ENCODE assay signal across 12 cellular contexts in genomic region chr2:227407601-227408089, GRCh38. TPM values are rescaled to one million over a fixed set of nuclear protein-coding genes. Genes with fewer than 3 reads are reported as not detected.
A peak's percentile ranks its signal among the peaks of the same experiment; 100 is the strongest.
DNase-seq lines count a peak whose midpoint lies in the region; ATAC-seq and TF ChIP-seq lines count a peak whose summit lies in the region.
"Had no signal": no experiment of that assay in that cellular context is flagged by ENCODE, and none has a peak within 500 bp of the region (broad histone marks: within the 10 kb centered on the region; RNA-seq: fewer than 3 reads in every experiment).

No MANE protein-coding gene starts in this region.

- H3K9ac ChIP-seq in GM23248, result peak overlapping the region; percentile 81; the same call in 1 of the 2 replicates
- no peak overlapping the region for H3K9ac ChIP-seq in OCI-LY3 (ENCODE audit: low read length)

- H3K9me3 ChIP-seq in GM23248 (ENCODE audit: low read depth), result no peaks in the 10 kb centered on the region
- H3K9me3 ChIP-seq in OCI-LY3 (ENCODE audit: insufficient read depth, low read length), result no peaks in the 10 kb centered on the region
- H3K9me3 ChIP-seq: Peyer's patch had no signal

- H3K4me3 Mint-ChIP-seq in activated T-cell treated with anti-CD3 and anti-CD28 coated beads, Interleukin-2, amount 50 U/mL, for 4 hours, result no peak overlapping the region

- no peaks in the 10 kb centered on the region for H3K79me2 ChIP-seq in GM23248 (ENCODE audit: insufficient read depth)
- no peaks in the 10 kb centered on the region for H3K79me2 ChIP-seq in OCI-LY3 (ENCODE audit: low read length)

- H3K4me3 ChIP-seq in GM23248 (no peak overlapping the region; the same call in 1 of the 2 replicates), OCI-LY3 (ENCODE audit: low read length) (no peak overlapping the region; the same call in 1 of the 2 replicates)
- H3K4me3 ChIP-seq: coronary artery, Peyer's patch had no signal

- DNase-seq in GM23248, result peak; percentile 73
- DNase-seq in fibroblast of the conjunctiva (ENCODE audit: low read depth), result peak; percentile 60
- DNase-seq in posterior vena cava (ENCODE audit: low spot score), result peak; percentile 88
- no peak for DNase-seq in NCI-H2227 (lab: John Stamatoyannopoulos, UW; ENCODE audit: unreplicated experiment)
- no peak for DNase-seq in AG20443 (ENCODE audit: low spot score)
- no peak for DNase-seq in activated T-cell treated with anti-CD3 and anti-CD28 coated beads, Interleukin-2, amount 50 U/mL, for 4 hours
- DNase-seq: Peyer's patch; stimulated activated CD4-positive, alpha-beta T cell treated with anti-CD3 and anti-CD28 coated beads, Interleukin-4, amount 100 ng/mL, for 4 hours had no signal

- H3K36me3 Mint-ChIP-seq in activated T-cell treated with anti-CD3 and anti-CD28 coated beads, Interleukin-2, amount 50 U/mL, for 4 hours (ENCODE audit: insufficient read depth), result no peaks in the 10 kb centered on the region

- no peaks in the 10 kb centered on the region for H3K27me3 ChIP-seq in GM23248 (replicated peaks; ENCODE audit: insufficient read depth)
- no peaks in the 10 kb centered on the region for H3K27me3 ChIP-seq in OCI-LY3 (ENCODE audit: low read depth, low read length)
- H3K27me3 ChIP-seq: Peyer's patch had no signal

- H4K20me1 ChIP-seq in GM23248 (ENCODE audit: insufficient read depth) (no peaks in the 10 kb centered on the region), OCI-LY3 (ENCODE audit: insufficient read depth, low read length) (no peaks in the 10 kb centered on the region)

- H3K4me1 ChIP-seq in GM23248 (ENCODE audit: insufficient read depth) (peaks cover 33% of the 10 kb centered on the region), OCI-LY3 (ENCODE audit: low read length) (peaks cover 52% of the 10 kb centered on the region)

- no peaks in the 10 kb centered on the region for H3K9me3 Mint-ChIP-seq in activated T-cell treated with anti-CD3 and anti-CD28 coated beads, Interleukin-2, amount 50 U/mL, for 4 hours

- H3K36me3 ChIP-seq in GM23248 (ENCODE audit: low read depth), result no peaks in the 10 kb centered on the region
- no peaks in the 10 kb centered on the region for H3K36me3 ChIP-seq in OCI-LY3 (replicated peaks; ENCODE audit: low read depth, low read length)
- H3K36me3 ChIP-seq: Peyer's patch had no signal

- in situ Hi-C loops in GM23248 (cut with MboI), result loop anchor here (5.0 kb wide), 1 partner anchor 360 kb away; no protein-coding TSS in a partner anchor

- H3K27ac ChIP-seq in GM23248 (peak overlapping the region; percentile 98), OCI-LY3 (ENCODE audit: low read length) (no peak overlapping the region)

- TF ChIP-seq CTCF in OCI-LY3 (IDR thresholded peaks at IDR 0.05; ENCODE audit: low read depth, low read length), result peak; percentile 26

- H2AFZ ChIP-seq in GM23248 (peak overlapping the region; percentile 52), OCI-LY3 (ENCODE audit: low read depth, low read length) (peak overlapping the region; percentile 64; the same call in 1 of the 2 replicates)

- intact Hi-C loops in posterior vena cava (cut with DNase I), result loop anchor here (10.0 kb wide), 3 partner anchors 67 to 357 kb away; partner anchors contain the start of gene AGFG1 (in 1 of the 2)

- H3F3A ChIP-seq in GM23248 (ENCODE audit: insufficient read depth), result peaks cover 34% of the 10 kb centered on the region

- no peaks in the 10 kb centered on the region for H3K27me3 Mint-ChIP-seq in activated T-cell treated with anti-CD3 and anti-CD28 coated beads, Interleukin-2, amount 50 U/mL, for 4 hours (ENCODE audit: low read depth)

- peaks cover 54% of the 10 kb centered on the region for H3K4me1 Mint-ChIP-seq in activated T-cell treated with anti-CD3 and anti-CD28 coated beads, Interleukin-2, amount 50 U/mL, for 4 hours (ENCODE audit: low read depth)

- peak overlapping the region; percentile 62 for H3K4me2 ChIP-seq in GM23248 (ENCODE audit: unreplicated experiment)
- H3K4me2 ChIP-seq in OCI-LY3 (ENCODE audit: low read length), result peak overlapping the region; percentile 61

- no peak for ATAC-seq in HG02840 (IDR thresholded peaks at IDR 0.05; ENCODE audit: low FRiP score, unreplicated experiment)
- no peak for ATAC-seq in activated T-cell treated with anti-CD3 and anti-CD28 coated beads, Interleukin-2, amount 50 U/mL, for 4 hours

- H3K9me2 ChIP-seq in GM23248 (ENCODE audit: insufficient read depth), result no peaks in the 10 kb centered on the region

- WGBS in GM23248 (ENCODE audit: low coverage in 1 of 2, low lambda C conversion rate in 2 of 2, missing lambda C conversion rate in 2 of 2), 2 experiments, result 12 to 21% methylated on average over 15 of the region's 15 CpGs

RNA-seq across cellular contexts. Expression of gene SCYGR1, which starts 19.9 kb away (rescaled TPM):
- not detected in 2 replicates for total RNA-seq in GM23248 (2014; rRNA removed; shearing (Covaris generic))
- polyA plus RNA-seq in GM23248 (2016; fragmentation: Nextera tagmentation; extraction: Ambion mirVana), result not detected in 2 replicates
- total RNA-seq in posterior vena cava, result not detected
- not detected for total RNA-seq in activated T-cell treated with anti-CD3 and anti-CD28 coated beads, Interleukin-2, amount 50 U/mL, for 4 hours
- total RNA-seq: Daoy, Peyer's patch had no signal

RNA-seq across cellular contexts. Expression of gene TM4SF20, which starts 28.5 kb away (rescaled TPM):
- 14.2 and 18.7 TPM in 2 replicates for total RNA-seq in GM23248 (2014; rRNA removed; shearing (Covaris generic))
- 16.8 and 18.7 TPM in 2 replicates for polyA plus RNA-seq in GM23248 (2016; fragmentation: Nextera tagmentation; extraction: Ambion mirVana)
- under 1 TPM in 1 of 2 donors, not detected in 1; 0.10 TPM for total RNA-seq in posterior vena cava
- total RNA-seq in activated T-cell treated with anti-CD3 and anti-CD28 coated beads, Interleukin-2, amount 50 U/mL, for 4 hours, result under 1 TPM in 1 of 3 donors, not detected in 2; 0.30 TPM
- total RNA-seq: Daoy had no signal

Comparison
In these comparisons a context has a peak if more than half of its experiments do, and no peak if none do; other contexts are left out.
1. DNase-seq: peak in GM23248 (single experiment), fibroblast of the conjunctiva (single experiment) and posterior vena cava (single experiment); none in NCI-H2227 (single experiment), AG20443 (single experiment) and activated T-cell treated with anti-CD3 and anti-CD28 coated beads, Interleukin-2, amount 50 U/mL, for 4 hours (single experiment).
2. RNA of gene TM4SF20, which starts 28.5 kb away (total RNA-seq): 14.2 to 18.7 TPM in GM23248; 0.10 TPM in posterior vena cava and 0.30 TPM in activated T-cell treated with anti-CD3 and anti-CD28 coated beads, Interleukin-2, amount 50 U/mL, for 4 hours; every median in the first group is over 10 times any median in the second.